Comparison of ENCODE assay signal across 17 cellular contexts in genomic region chr11:11382858-11383532, GRCh38. TPM values are rescaled to one million over a fixed set of nuclear protein-coding genes. Genes with fewer than 3 reads are reported as not detected.
DNase-seq lines count a peak whose midpoint lies in the region; ATAC-seq and TF ChIP-seq lines count a peak whose summit lies in the region.
"Had no signal": no experiment of that assay in that cellular context is flagged by ENCODE, and none has a peak within 500 bp of the region (broad histone marks: within the 10 kb centered on the region; RNA-seq: fewer than 3 reads in every experiment).

No MANE protein-coding gene starts in this region.

- WGBS in body of pancreas, 2 donors = 73% methylated on average over 7 of the region's 7 CpGs

- H3K27ac Mint-ChIP-seq in activated naive CD8-positive, alpha-beta T cell treated with anti-CD3 and anti-CD28 coated beads, Interleukin-2, amount 50 U/mL, for 24 hours = no peak overlapping the region
- peak overlapping the region in 1 of 2 donors; percentile 15 for H3K27ac Mint-ChIP-seq in stimulated activated naive CD8-positive, alpha-beta T cell treated with anti-CD3 and anti-CD28 coated beads, Interleukin-15, amount 100 ng/mL, for 72 hours
- H3K27ac Mint-ChIP-seq: activated B cell treated with CpG ODN at 0.5 μM for 24 hours; dendritic cell treated with granulocyte-macrophage colony-stimulating factor and Interleukin-4, amounts not matched to agents 40 ng/mL and 50 ng/mL, for 4 days; naive B cell; stimulated activated memory B cell treated with anti-CD40 and anti-IgM and Interleukin-4, amounts not matched to agents 10 μg/mL and 1 μg/mL and 100 μg/mL, for 72 hours had no signal

- H3K4me3 ChIP-seq in fibroblast of mammary gland (ENCODE audit: control insufficient read depth, low read depth, low read length) (no peak overlapping the region), body of pancreas (no peak overlapping the region)
- H3K4me3 ChIP-seq: HAP-1, psoas muscle, spleen, transverse colon had no signal

- no peak for TF ChIP-seq POLR2A in body of pancreas (IDR thresholded peaks at IDR 0.05)

- H3K9me3 ChIP-seq in body of pancreas = no peaks in the 10 kb centered on the region
- H3K9me3 ChIP-seq: HAP-1, psoas muscle, spleen, transverse colon had no signal

- no peaks in the 10 kb centered on the region for H3K36me3 ChIP-seq in body of pancreas (replicated peaks in 1 of 2; ENCODE audit: insufficient read depth in 1 of 2, low read depth in 2 of 2)
- H3K36me3 ChIP-seq: HAP-1, spleen, transverse colon had no signal

- H3K27ac ChIP-seq in body of pancreas = no peak overlapping the region
- H3K27ac ChIP-seq: psoas muscle, spleen, transverse colon had no signal

- H3K27me3 Mint-ChIP-seq in activated naive CD8-positive, alpha-beta T cell treated with anti-CD3 and anti-CD28 coated beads, Interleukin-2, amount 50 U/mL, for 24 hours = no peaks in the 10 kb centered on the region
- H3K27me3 Mint-ChIP-seq in stimulated activated naive CD8-positive, alpha-beta T cell treated with anti-CD3 and anti-CD28 coated beads, Interleukin-15, amount 100 ng/mL, for 72 hours = no peaks in the 10 kb centered on the region
- H3K27me3 Mint-ChIP-seq: activated B cell treated with CpG ODN at 0.5 μM for 24 hours had no signal

- H3K4me3 Mint-ChIP-seq in activated naive CD8-positive, alpha-beta T cell treated with anti-CD3 and anti-CD28 coated beads, Interleukin-2, amount 50 U/mL, for 24 hours = no peak overlapping the region
- H3K4me3 Mint-ChIP-seq in stimulated activated naive CD8-positive, alpha-beta T cell treated with anti-CD3 and anti-CD28 coated beads, Interleukin-15, amount 100 ng/mL, for 72 hours = no peak overlapping the region
- H3K4me3 Mint-ChIP-seq: activated B cell treated with CpG ODN at 0.5 μM for 24 hours; dendritic cell treated with granulocyte-macrophage colony-stimulating factor and Interleukin-4, amounts not matched to agents 40 ng/mL and 50 ng/mL, for 4 days; stimulated activated memory B cell treated with anti-CD40 and anti-IgM and Interleukin-4, amounts not matched to agents 10 μg/mL and 1 μg/mL and 100 μg/mL, for 72 hours had no signal

- H3K27me3 ChIP-seq in body of pancreas = no peaks in the 10 kb centered on the region
- H3K27me3 ChIP-seq: spleen, transverse colon had no signal

- ATAC-seq in body of pancreas (no peak), GM21717 (IDR thresholded peaks at IDR 0.05; ENCODE audit: unreplicated experiment) (no peak)
- ATAC-seq in activated naive CD8-positive, alpha-beta T cell treated with anti-CD3 and anti-CD28 coated beads, Interleukin-2, amount 50 U/mL, for 24 hours = no peak
- no peak for ATAC-seq in stimulated activated naive CD8-positive, alpha-beta T cell treated with anti-CD3 and anti-CD28 coated beads, Interleukin-15, amount 100 ng/mL, for 72 hours
- ATAC-seq: psoas muscle; stimulated activated memory B cell treated with anti-CD40 and anti-IgM and Interleukin-4, amounts not matched to agents 10 μg/mL and 1 μg/mL and 100 μg/mL, for 72 hours had no signal

- H3K36me3 Mint-ChIP-seq in activated naive CD8-positive, alpha-beta T cell treated with anti-CD3 and anti-CD28 coated beads, Interleukin-2, amount 50 U/mL, for 24 hours (ENCODE audit: low read depth) = no peaks in the 10 kb centered on the region
- H3K36me3 Mint-ChIP-seq: naive B cell had no signal

- no peaks in the 10 kb centered on the region for H3K4me1 ChIP-seq in body of pancreas
- H3K4me1 ChIP-seq: spleen, transverse colon had no signal

- DNase-seq in DMS53 treated with DMSO at 0.1 percent for 48 hours (lab: John Stamatoyannopoulos, UW; ENCODE audit: unreplicated experiment) (peak; percentile 88), NCI-H146 (lab: John Stamatoyannopoulos, UW) (peak; percentile 91), NCI-H69 (lab: John Stamatoyannopoulos, UW) (peak; percentile 80), fibroblast of mammary gland (ENCODE audit: low read depth) (peak; percentile 11), body of pancreas (no peak)
- no peak for DNase-seq in activated naive CD8-positive, alpha-beta T cell treated with anti-CD3 and anti-CD28 coated beads, Interleukin-2, amount 50 U/mL, for 24 hours
- no peak for DNase-seq in stimulated activated naive CD8-positive, alpha-beta T cell treated with anti-CD3 and anti-CD28 coated beads, Interleukin-15, amount 100 ng/mL, for 72 hours
- DNase-seq: activated B cell treated with CpG ODN at 0.5 μM for 24 hours, erythroblast, naive B cell, psoas muscle, spleen, transverse colon had no signal

- intact Hi-C loops in body of pancreas (cut with DNase I) = no loop called here

- H3K4me1 Mint-ChIP-seq in activated naive CD8-positive, alpha-beta T cell treated with anti-CD3 and anti-CD28 coated beads, Interleukin-2, amount 50 U/mL, for 24 hours = no peaks in the 10 kb centered on the region
- no peaks in the 10 kb centered on the region for H3K4me1 Mint-ChIP-seq in stimulated activated naive CD8-positive, alpha-beta T cell treated with anti-CD3 and anti-CD28 coated beads, Interleukin-15, amount 100 ng/mL, for 72 hours
- H3K4me1 Mint-ChIP-seq: activated B cell treated with CpG ODN at 0.5 μM for 24 hours; naive B cell; stimulated activated memory B cell treated with anti-CD40 and anti-IgM and Interleukin-4, amounts not matched to agents 10 μg/mL and 1 μg/mL and 100 μg/mL, for 72 hours had no signal

- no peaks in the 10 kb centered on the region for H3K9me3 Mint-ChIP-seq in activated naive CD8-positive, alpha-beta T cell treated with anti-CD3 and anti-CD28 coated beads, Interleukin-2, amount 50 U/mL, for 24 hours
- no peaks in the 10 kb centered on the region for H3K9me3 Mint-ChIP-seq in stimulated activated naive CD8-positive, alpha-beta T cell treated with anti-CD3 and anti-CD28 coated beads, Interleukin-15, amount 100 ng/mL, for 72 hours
- H3K9me3 Mint-ChIP-seq: activated B cell treated with CpG ODN at 0.5 μM for 24 hours; dendritic cell treated with granulocyte-macrophage colony-stimulating factor and Interleukin-4, amounts not matched to agents 40 ng/mL and 50 ng/mL, for 4 days had no signal

- TF ChIP-seq CTCF in fibroblast of mammary gland (conservative IDR thresholded peaks at IDR 0.05; ENCODE audit: control insufficient read depth, insufficient read depth, low read depth, low read length) (no peak), body of pancreas (IDR thresholded peaks at IDR 0.05) (no peak)

RNA-seq across cellular contexts. Expression of gene CSNK2A3, which starts 29.9 kb away (rescaled TPM):
- under 1 TPM in 1 of 2 donors, not detected in 1; 0.78 TPM for total RNA-seq in body of pancreas

Comparison
In these comparisons a context has a peak if more than half of its experiments do, and no peak if none do; other contexts are left out.
1. DNase-seq: peak in DMS53 treated with DMSO at 0.1 percent for 48 hours (single experiment), NCI-H146 (single experiment), NCI-H69 (single experiment) and fibroblast of mammary gland (single experiment); none in body of pancreas (0 of 4), activated naive CD8-positive, alpha-beta T cell treated with anti-CD3 and anti-CD28 coated beads, Interleukin-2, amount 50 U/mL, for 24 hours (single experiment) and stimulated activated naive CD8-positive, alpha-beta T cell treated with anti-CD3 and anti-CD28 coated beads, Interleukin-15, amount 100 ng/mL, for 72 hours (0 of 2).